Comparison of ENCODE assay signal across 2 cellular contexts in the genomic region with DNA sequence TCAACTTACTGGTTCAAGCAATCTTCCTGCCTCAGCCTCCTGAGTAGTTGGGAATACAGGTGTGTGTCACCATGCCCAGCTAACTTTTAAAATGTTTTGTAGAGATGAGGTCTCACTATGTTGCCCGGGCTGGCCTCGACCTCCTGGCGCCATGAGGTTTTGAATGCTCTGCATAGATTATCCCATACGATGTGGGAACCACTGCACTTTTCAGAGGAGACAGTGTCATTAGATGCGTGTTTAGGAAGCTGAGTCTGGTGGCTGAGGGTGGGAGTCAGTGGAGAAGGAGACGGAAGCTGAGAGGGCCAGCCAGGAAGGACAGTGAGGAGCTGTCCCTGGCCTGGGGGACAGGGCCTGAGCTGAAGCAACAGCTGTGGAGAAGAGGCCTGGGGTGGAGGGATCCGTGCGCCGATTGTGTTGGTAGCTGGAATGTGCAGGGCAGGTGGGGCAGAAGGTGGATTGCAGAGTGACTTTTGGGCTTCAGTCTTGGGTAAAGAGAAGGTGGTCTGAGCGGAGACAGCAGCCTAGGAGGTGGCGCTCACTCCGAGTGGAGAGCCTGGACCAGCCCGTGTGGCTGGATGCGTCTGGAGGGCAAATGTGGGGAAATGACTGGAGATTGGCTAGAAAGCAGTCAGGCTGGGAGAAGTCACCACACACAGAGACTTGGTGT.
TF ChIP-seq lines count a peak whose summit lies in the region.

No MANE protein-coding gene starts in this region.

TF ChIP-seq in SK-N-SH, 30 proteins besides CTCF, POLR2A, EP300 and RAD21 (continued from another document):
- TF ChIP-seq, protein P1, sequence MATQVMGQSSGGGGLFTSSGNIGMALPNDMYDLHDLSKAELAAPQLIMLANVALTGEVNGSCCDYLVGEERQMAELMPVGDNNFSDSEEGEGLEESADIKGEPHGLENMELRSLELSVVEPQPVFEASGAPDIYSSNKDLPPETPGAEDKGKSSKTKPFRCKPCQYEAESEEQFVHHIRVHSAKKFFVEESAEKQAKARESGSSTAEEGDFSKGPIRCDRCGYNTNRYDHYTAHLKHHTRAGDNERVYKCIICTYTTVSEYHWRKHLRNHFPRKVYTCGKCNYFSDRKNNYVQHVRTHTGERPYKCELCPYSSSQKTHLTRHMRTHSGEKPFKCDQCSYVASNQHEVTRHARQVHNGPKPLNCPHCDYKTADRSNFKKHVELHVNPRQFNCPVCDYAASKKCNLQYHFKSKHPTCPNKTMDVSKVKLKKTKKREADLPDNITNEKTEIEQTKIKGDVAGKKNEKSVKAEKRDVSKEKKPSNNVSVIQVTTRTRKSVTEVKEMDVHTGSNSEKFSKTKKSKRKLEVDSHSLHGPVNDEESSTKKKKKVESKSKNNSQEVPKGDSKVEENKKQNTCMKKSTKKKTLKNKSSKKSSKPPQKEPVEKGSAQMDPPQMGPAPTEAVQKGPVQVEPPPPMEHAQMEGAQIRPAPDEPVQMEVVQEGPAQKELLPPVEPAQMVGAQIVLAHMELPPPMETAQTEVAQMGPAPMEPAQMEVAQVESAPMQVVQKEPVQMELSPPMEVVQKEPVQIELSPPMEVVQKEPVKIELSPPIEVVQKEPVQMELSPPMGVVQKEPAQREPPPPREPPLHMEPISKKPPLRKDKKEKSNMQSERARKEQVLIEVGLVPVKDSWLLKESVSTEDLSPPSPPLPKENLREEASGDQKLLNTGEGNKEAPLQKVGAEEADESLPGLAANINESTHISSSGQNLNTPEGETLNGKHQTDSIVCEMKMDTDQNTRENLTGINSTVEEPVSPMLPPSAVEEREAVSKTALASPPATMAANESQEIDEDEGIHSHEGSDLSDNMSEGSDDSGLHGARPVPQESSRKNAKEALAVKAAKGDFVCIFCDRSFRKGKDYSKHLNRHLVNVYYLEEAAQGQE (IDR thresholded peaks at IDR 0.05; ENCODE audit: low read depth, low read length) = no peak
- TF ChIP-seq RXRA (IDR thresholded peaks at IDR 0.05; ENCODE audit: borderline replicate concordance, low read depth) (no peak), YY1 (IDR thresholded peaks at IDR 0.05; ENCODE audit: low read depth) (no peak), RCOR1 (IDR thresholded peaks at IDR 0.05; ENCODE audit: low read length) (no peak), NFIC (IDR thresholded peaks at IDR 0.05; ENCODE audit: borderline replicate concordance) (no peak), RFX5 (IDR thresholded peaks at IDR 0.05; ENCODE audit: low read length) (no peak), TAF1 (IDR thresholded peaks at IDR 0.05; ENCODE audit: borderline replicate concordance, low read depth, low read length) (no peak), GABPA (IDR thresholded peaks at IDR 0.05; ENCODE audit: low read depth) (no peak)

TF ChIP-seq in SK-N-SH treated with all-trans-retinoic acid at 6 μM for 48 hours, 23 proteins besides CTCF, POLR2A, EP300 and RAD21 (continued from another document):
- TF ChIP-seq, protein P2, sequence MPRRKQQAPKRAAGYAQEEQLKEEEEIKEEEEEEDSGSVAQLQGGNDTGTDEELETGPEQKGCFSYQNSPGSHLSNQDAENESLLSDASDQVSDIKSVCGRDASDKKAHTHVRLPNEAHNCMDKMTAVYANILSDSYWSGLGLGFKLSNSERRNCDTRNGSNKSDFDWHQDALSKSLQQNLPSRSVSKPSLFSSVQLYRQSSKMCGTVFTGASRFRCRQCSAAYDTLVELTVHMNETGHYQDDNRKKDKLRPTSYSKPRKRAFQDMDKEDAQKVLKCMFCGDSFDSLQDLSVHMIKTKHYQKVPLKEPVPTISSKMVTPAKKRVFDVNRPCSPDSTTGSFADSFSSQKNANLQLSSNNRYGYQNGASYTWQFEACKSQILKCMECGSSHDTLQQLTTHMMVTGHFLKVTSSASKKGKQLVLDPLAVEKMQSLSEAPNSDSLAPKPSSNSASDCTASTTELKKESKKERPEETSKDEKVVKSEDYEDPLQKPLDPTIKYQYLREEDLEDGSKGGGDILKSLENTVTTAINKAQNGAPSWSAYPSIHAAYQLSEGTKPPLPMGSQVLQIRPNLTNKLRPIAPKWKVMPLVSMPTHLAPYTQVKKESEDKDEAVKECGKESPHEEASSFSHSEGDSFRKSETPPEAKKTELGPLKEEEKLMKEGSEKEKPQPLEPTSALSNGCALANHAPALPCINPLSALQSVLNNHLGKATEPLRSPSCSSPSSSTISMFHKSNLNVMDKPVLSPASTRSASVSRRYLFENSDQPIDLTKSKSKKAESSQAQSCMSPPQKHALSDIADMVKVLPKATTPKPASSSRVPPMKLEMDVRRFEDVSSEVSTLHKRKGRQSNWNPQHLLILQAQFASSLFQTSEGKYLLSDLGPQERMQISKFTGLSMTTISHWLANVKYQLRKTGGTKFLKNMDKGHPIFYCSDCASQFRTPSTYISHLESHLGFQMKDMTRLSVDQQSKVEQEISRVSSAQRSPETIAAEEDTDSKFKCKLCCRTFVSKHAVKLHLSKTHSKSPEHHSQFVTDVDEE (CRISPR knock-in tag; IDR thresholded peaks at IDR 0.05) = no peak
- no peak for TF ChIP-seq PPARA (CRISPR knock-in tag; IDR thresholded peaks at IDR 0.05; ENCODE audit: borderline replicate concordance)
- no peak for TF ChIP-seq ZNF8 (CRISPR knock-in tag; IDR thresholded peaks at IDR 0.05)
- TF ChIP-seq ARNTL (CRISPR knock-in tag; IDR thresholded peaks at IDR 0.05; ENCODE audit: borderline replicate concordance, low read depth) = no peak
- no peak for TF ChIP-seq OSR1 (CRISPR knock-in tag; IDR thresholded peaks at IDR 0.05)
- TF ChIP-seq, protein P3, sequence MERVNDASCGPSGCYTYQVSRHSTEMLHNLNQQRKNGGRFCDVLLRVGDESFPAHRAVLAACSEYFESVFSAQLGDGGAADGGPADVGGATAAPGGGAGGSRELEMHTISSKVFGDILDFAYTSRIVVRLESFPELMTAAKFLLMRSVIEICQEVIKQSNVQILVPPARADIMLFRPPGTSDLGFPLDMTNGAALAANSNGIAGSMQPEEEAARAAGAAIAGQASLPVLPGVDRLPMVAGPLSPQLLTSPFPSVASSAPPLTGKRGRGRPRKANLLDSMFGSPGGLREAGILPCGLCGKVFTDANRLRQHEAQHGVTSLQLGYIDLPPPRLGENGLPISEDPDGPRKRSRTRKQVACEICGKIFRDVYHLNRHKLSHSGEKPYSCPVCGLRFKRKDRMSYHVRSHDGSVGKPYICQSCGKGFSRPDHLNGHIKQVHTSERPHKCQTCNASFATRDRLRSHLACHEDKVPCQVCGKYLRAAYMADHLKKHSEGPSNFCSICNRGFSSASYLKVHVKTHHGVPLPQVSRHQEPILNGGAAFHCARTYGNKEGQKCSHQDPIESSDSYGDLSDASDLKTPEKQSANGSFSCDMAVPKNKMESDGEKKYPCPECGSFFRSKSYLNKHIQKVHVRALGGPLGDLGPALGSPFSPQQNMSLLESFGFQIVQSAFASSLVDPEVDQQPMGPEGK (CRISPR knock-in tag; IDR thresholded peaks at IDR 0.05; ENCODE audit: borderline replicate concordance) = no peak
- TF ChIP-seq SNAI2 (CRISPR knock-in tag; IDR thresholded peaks at IDR 0.05) = no peak
- TF ChIP-seq ISL1 (CRISPR knock-in tag; IDR thresholded peaks at IDR 0.05) = no peak
- TF ChIP-seq BACH2 (CRISPR knock-in tag; IDR thresholded peaks at IDR 0.05; ENCODE audit: borderline replicate concordance) = no peak
